In genomic region chr1:55056632-55056992, GRCh38 we compare ENCODE assay signal across 29 cellular contexts. TPM values are rescaled to one million over a fixed set of nuclear protein-coding genes. Genes with fewer than 3 reads are reported as not detected.
"Had no signal": no experiment of that assay in that cellular context is flagged by ENCODE, and none has a peak within 500 bp of the region (broad histone marks: within the 10 kb centered on the region; RNA-seq: fewer than 3 reads in every experiment).

No MANE protein-coding gene starts in this region.

- DNase-seq: activated B cell treated with CpG ODN at 0.5 μM for 24 hours; activated CD4-positive, alpha-beta T cell treated with anti-CD3 and anti-CD28 coated beads, Interleukin-2, amount 50 U/mL, for 4 hours; activated gamma-delta T cell; activated naive CD4-positive, alpha-beta T cell treated with anti-CD3 and anti-CD28 coated beads, Interleukin-2, amount 50 U/mL, for 16 hours; activated T-cell treated with anti-CD3 and anti-CD28 coated beads, Interleukin-2, amount 50 U/mL, for 1 hour; central memory CD4-positive, alpha-beta T cell; colonic mucosa; effector memory CD8-positive, alpha-beta T cell; erythroblast; heart right ventricle; kidney glomerular epithelial cell; left lung; stimulated activated CD4-positive, alpha-beta T cell treated with anti-CD3 and anti-CD28 coated beads, Interleukin-15, amount 100 ng/mL, for 24 hours; stimulated activated CD4-positive, alpha-beta T cell treated with anti-CD3 and anti-CD28 coated beads, Interleukin-2, amount 100 ng/mL, for 24 hours; stimulated activated naive B cell treated with anti-CD40 and anti-IgM and Interleukin-4, amounts not matched to agents 10 μg/mL and 1 μg/mL and 100 μg/mL, for 72 hours; T-cell had no signal

- H3K4me3 ChIP-seq: breast epithelium, colonic mucosa, heart right ventricle, left lung, pancreas, right atrium auricular region, smooth muscle cell, upper lobe of left lung, vagina had no signal

- H3K27ac ChIP-seq: breast epithelium, colonic mucosa, heart right ventricle, left lung, pancreas, right atrium auricular region, upper lobe of left lung, vagina had no signal

- H3K9me3 Mint-ChIP-seq: activated B cell treated with CpG ODN at 0.5 μM for 24 hours; effector memory CD8-positive, alpha-beta T cell; nephron; stimulated activated naive B cell treated with anti-CD40 and anti-IgM and Interleukin-4, amounts not matched to agents 10 μg/mL and 1 μg/mL and 100 μg/mL, for 72 hours; T-cell had no signal

- H3K36me3 Mint-ChIP-seq: stimulated activated naive B cell treated with anti-CD40 and anti-IgM and Interleukin-4, amounts not matched to agents 10 μg/mL and 1 μg/mL and 100 μg/mL, for 72 hours; T-cell had no signal

- H3K36me3 ChIP-seq: breast epithelium, colonic mucosa, heart right ventricle, pancreas, right atrium auricular region, vagina had no signal

- H3K27me3 ChIP-seq: breast epithelium, colonic mucosa, heart right ventricle, left lung, pancreas, right atrium auricular region, upper lobe of left lung, vagina had no signal

- ATAC-seq: effector memory CD8-positive, alpha-beta T cell; heart right ventricle; left lung; pancreas; stimulated activated naive B cell treated with anti-CD40 and anti-IgM and Interleukin-4, amounts not matched to agents 10 μg/mL and 1 μg/mL and 100 μg/mL, for 72 hours; T-cell had no signal

- FAIRE-seq: pancreas had no signal

- H3K4me1 ChIP-seq: breast epithelium, colonic mucosa, pancreas, vagina had no signal

- H3K4me2 ChIP-seq: smooth muscle cell had no signal

- H3K4me3 Mint-ChIP-seq: activated B cell treated with CpG ODN at 0.5 μM for 24 hours; effector memory CD8-positive, alpha-beta T cell; nephron; T-cell had no signal

- H3K27me3 Mint-ChIP-seq: activated B cell treated with CpG ODN at 0.5 μM for 24 hours, T-cell had no signal

- H3K4me1 Mint-ChIP-seq: activated B cell treated with CpG ODN at 0.5 μM for 24 hours; stimulated activated naive B cell treated with anti-CD40 and anti-IgM and Interleukin-4, amounts not matched to agents 10 μg/mL and 1 μg/mL and 100 μg/mL, for 72 hours; T-cell had no signal

- H3K27ac Mint-ChIP-seq: activated B cell treated with CpG ODN at 0.5 μM for 24 hours; effector memory CD8-positive, alpha-beta T cell; nephron; stimulated activated naive B cell treated with anti-CD40 and anti-IgM and Interleukin-4, amounts not matched to agents 10 μg/mL and 1 μg/mL and 100 μg/mL, for 72 hours; T-cell had no signal

- H3K9me3 ChIP-seq: breast epithelium, colonic mucosa, heart right ventricle, left lung, pancreas, right atrium auricular region, upper lobe of left lung, vagina had no signal

RNA-seq across cellular contexts. Expression of gene PCSK9, which starts 17.3 kb away (rescaled TPM):
- total RNA-seq: activated B cell treated with CpG ODN at 0.5 μM for 24 hours, lung microvascular endothelial cell had no signal

RNA-seq across cellular contexts. Expression of gene BSND, which starts 57.9 kb away (rescaled TPM):
- total RNA-seq: activated B cell treated with CpG ODN at 0.5 μM for 24 hours; colonic mucosa; fibroblast of lung; fibroblast of villous mesenchyme; heart right ventricle; left lung; lung microvascular endothelial cell; mucosa of gallbladder; pancreas; pulmonary artery endothelial cell; right atrium auricular region; smooth muscle cell; T-cell; T-helper 2 cell treated with Interferon-gamma antibody and Interleukin-4, amounts not matched to agents 100 ng/mL and 5 ng/mL, for 36 hours; vagina had no signal
- polyA plus RNA-seq: fibroblast of lung, heart right ventricle, smooth muscle cell had no signal
